Comparison of ENCODE assay signal across 1 cellular context in genomic region chr2:106859498-106859897, GRCh38.
TF ChIP-seq lines count a peak whose summit lies in the region.

No MANE protein-coding gene starts in this region.

TF ChIP-seq in GM23338, 12 proteins besides CTCF, POLR2A, EP300 and RAD21:
- TF ChIP-seq ZNF462 (CRISPR knock-in tag; IDR thresholded peaks at IDR 0.05) (no peak), EZH2phosphoT487 (IDR thresholded peaks at IDR 0.05; ENCODE audit: unreplicated experiment) (no peak), ZNF114 (CRISPR knock-in tag; IDR thresholded peaks at IDR 0.05) (no peak), EZH2 (IDR thresholded peaks at IDR 0.05; ENCODE audit: low read depth, unreplicated experiment) (no peak), NANOG (IDR thresholded peaks at IDR 0.05; ENCODE audit: borderline replicate concordance) (no peak), ETS1 (IDR thresholded peaks at IDR 0.05) (no peak), ZNF331 (CRISPR knock-in tag; IDR thresholded peaks at IDR 0.05; ENCODE audit: low read depth) (no peak)
